In the genomic region with DNA sequence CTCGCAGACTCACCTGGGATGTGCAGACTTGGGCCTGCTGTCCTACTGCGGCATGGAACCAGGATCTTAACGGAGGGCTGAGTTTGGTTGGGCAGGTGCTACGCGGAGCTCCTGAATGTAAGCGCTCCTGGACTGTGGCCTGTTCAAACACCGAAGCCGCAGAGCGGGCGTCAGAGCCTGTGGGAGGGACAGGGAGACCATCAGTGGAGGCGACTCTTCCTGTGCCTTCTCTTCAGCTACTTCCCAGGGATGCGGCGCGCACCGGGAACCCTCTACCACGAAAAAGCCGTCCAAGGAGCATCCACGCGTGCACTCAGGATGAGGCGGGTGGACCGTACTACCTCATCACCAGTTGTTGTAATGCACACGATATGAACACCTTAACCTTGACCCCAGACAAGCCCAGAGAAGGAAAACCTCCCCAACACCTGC, we compare ENCODE assay signal across 8 cellular contexts.
DNase-seq lines count a peak whose midpoint lies in the region; ATAC-seq and TF ChIP-seq lines count a peak whose summit lies in the region.

No MANE protein-coding gene starts in this region.

- peak overlapping the region; percentile 97 for H3K27ac Mint-ChIP-seq in activated T-cell treated with anti-CD3 and anti-CD28 coated beads, Interleukin-2, amount 50 U/mL, for 24 hours
- peak overlapping the region in 1 of 2 donors; percentile 59 for H3K27ac Mint-ChIP-seq in stimulated activated naive CD8-positive, alpha-beta T cell treated with anti-CD3 and anti-CD28 coated beads, Interleukin-15, amount 100 ng/mL, for 72 hours

- H3K79me2 ChIP-seq in SU-DHL-6 (ENCODE audit: insufficient read depth, low read length) = peaks cover 48% of the 10 kb centered on the region

- H3K36me3 ChIP-seq in SU-DHL-6 (ENCODE audit: low read length) = peaks cover 18% of the 10 kb centered on the region; the same call in 1 of the 2 replicates
- H3K36me3 ChIP-seq in iPS-15b (ENCODE audit: control insufficient read depth, insufficient read depth, low read length) = peaks cover 37% of the 10 kb centered on the region

- H3K9me3 ChIP-seq in SU-DHL-6 (ENCODE audit: insufficient read depth, low read length) (no peaks in the 10 kb centered on the region), iPS-15b (ENCODE audit: control insufficient read depth, insufficient read depth, low read length) (no peaks in the 10 kb centered on the region)

- H3K27ac ChIP-seq in SU-DHL-6 (ENCODE audit: low read depth, low read length) = no peak overlapping the region

- no peak for TF ChIP-seq CTCF in SU-DHL-6 (IDR thresholded peaks at IDR 0.05; ENCODE audit: insufficient read depth, low read length, poor library complexity, severe bottlenecking)

- no peaks in the 10 kb centered on the region for H3K27me3 Mint-ChIP-seq in activated T-cell treated with anti-CD3 and anti-CD28 coated beads, Interleukin-2, amount 50 U/mL, for 24 hours
- H3K27me3 Mint-ChIP-seq in stimulated activated naive CD8-positive, alpha-beta T cell treated with anti-CD3 and anti-CD28 coated beads, Interleukin-15, amount 100 ng/mL, for 72 hours = no peaks in the 10 kb centered on the region

- H3K4me2 ChIP-seq in SU-DHL-6 (ENCODE audit: low read depth, low read length, poor library complexity, severe bottlenecking) = peak overlapping the region; percentile 69

- no peaks in the 10 kb centered on the region for H3K9me3 Mint-ChIP-seq in activated T-cell treated with anti-CD3 and anti-CD28 coated beads, Interleukin-2, amount 50 U/mL, for 24 hours
- no peaks in the 10 kb centered on the region for H3K9me3 Mint-ChIP-seq in stimulated activated naive CD8-positive, alpha-beta T cell treated with anti-CD3 and anti-CD28 coated beads, Interleukin-15, amount 100 ng/mL, for 72 hours

- ATAC-seq in stimulated activated naive CD8-positive, alpha-beta T cell treated with anti-CD3 and anti-CD28 coated beads, Interleukin-15, amount 100 ng/mL, for 72 hours = no peak
- ATAC-seq in HG03520 (IDR thresholded peaks at IDR 0.05; ENCODE audit: unreplicated experiment) (no peak), HG03159 (IDR thresholded peaks at IDR 0.05; ENCODE audit: unreplicated experiment) (no peak)

- H3K9ac ChIP-seq in SU-DHL-6 (ENCODE audit: low read length) (peak overlapping the region; percentile 82; the same call in 1 of the 2 replicates), iPS-15b (ENCODE audit: low read depth, low read length) (peak overlapping the region; percentile 54)

- peak overlapping the region; percentile 93 for H3K4me3 Mint-ChIP-seq in activated T-cell treated with anti-CD3 and anti-CD28 coated beads, Interleukin-2, amount 50 U/mL, for 24 hours
- peak overlapping the region; percentile 77 to 95 for H3K4me3 Mint-ChIP-seq in stimulated activated naive CD8-positive, alpha-beta T cell treated with anti-CD3 and anti-CD28 coated beads, Interleukin-15, amount 100 ng/mL, for 72 hours

- no peaks in the 10 kb centered on the region for H3K9me2 ChIP-seq in SU-DHL-6 (replicated peaks; ENCODE audit: insufficient read depth, low read length)

- H4K20me1 ChIP-seq in SU-DHL-6 (ENCODE audit: low read depth, low read length) = no peaks in the 10 kb centered on the region; the same call in 1 of the 2 replicates

- H3K36me3 Mint-ChIP-seq in activated T-cell treated with anti-CD3 and anti-CD28 coated beads, Interleukin-2, amount 50 U/mL, for 24 hours (ENCODE audit: low read depth) = peaks cover 63% of the 10 kb centered on the region

- peaks cover 2% of the 10 kb centered on the region for H3K4me1 ChIP-seq in iPS-15b (ENCODE audit: control insufficient read depth, insufficient read depth, low read length)

- no peak overlapping the region for H3K4me3 ChIP-seq in SU-DHL-6 (ENCODE audit: insufficient read depth, low read length, poor library complexity, severe bottlenecking)
- peak overlapping the region; percentile 96 for H3K4me3 ChIP-seq in iPS-15b (ENCODE audit: low read depth, low read length)

- H3F3A ChIP-seq in SU-DHL-6 (ENCODE audit: insufficient read depth) = no peaks in the 10 kb centered on the region

- no peak overlapping the region for H2AFZ ChIP-seq in SU-DHL-6 (ENCODE audit: low read depth, low read length, severe bottlenecking)

- H3K4me1 Mint-ChIP-seq in activated T-cell treated with anti-CD3 and anti-CD28 coated beads, Interleukin-2, amount 50 U/mL, for 24 hours (ENCODE audit: low read depth) = peaks cover 52% of the 10 kb centered on the region
- peaks cover 36% of the 10 kb centered on the region for H3K4me1 Mint-ChIP-seq in stimulated activated naive CD8-positive, alpha-beta T cell treated with anti-CD3 and anti-CD28 coated beads, Interleukin-15, amount 100 ng/mL, for 72 hours

- no peaks in the 10 kb centered on the region for H3K27me3 ChIP-seq in SU-DHL-6 (ENCODE audit: low read length)
- H3K27me3 ChIP-seq in iPS-15b (ENCODE audit: control insufficient read depth, insufficient read depth, low read length) = no peaks in the 10 kb centered on the region

- no peak for DNase-seq in activated T-cell treated with anti-CD3 and anti-CD28 coated beads, Interleukin-2, amount 50 U/mL, for 24 hours
- no peak for DNase-seq in activated T-cell treated with anti-CD3 and anti-CD28 coated beads for 4 hours
- no peak for DNase-seq in stimulated activated naive CD8-positive, alpha-beta T cell treated with anti-CD3 and anti-CD28 coated beads, Interleukin-15, amount 100 ng/mL, for 72 hours
- no peak for DNase-seq in DMS 273 treated with DMSO at 0.1 percent for 48 hours (lab: John Stamatoyannopoulos, UW)
